Comparison of ENCODE assay signal across 1 cellular context in the genomic region with DNA sequence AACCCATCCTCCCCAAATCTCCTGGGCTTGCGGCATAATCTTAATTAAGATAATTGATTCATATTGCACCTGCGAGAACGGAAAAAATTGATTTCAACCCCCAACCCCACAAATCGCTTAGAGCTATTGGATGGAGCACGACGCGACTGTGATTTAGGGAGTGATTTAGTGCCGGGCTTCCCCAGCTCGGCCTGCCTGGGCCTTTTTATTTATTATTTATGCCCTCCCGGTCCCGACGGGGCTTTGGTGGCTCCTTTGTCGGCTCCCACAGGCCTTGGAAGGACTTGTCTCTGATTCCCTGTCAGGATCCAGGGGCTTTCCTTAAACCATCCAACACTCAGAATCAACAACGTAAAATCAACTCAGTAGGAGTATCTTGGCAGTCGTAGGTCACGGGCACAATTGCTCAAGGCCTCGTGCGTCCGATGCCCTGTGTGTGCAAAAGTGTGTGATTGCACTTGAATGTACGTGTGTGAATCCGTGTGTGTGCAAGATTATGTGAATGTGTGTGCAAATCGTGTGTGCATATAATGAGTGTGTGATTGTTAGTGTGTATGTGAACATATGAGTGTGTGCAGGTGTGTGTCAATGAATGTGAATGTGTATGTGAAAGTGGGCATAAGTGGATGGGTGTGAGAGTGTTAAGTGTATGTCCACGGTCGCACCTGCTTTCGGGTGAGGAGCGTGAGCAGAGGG.
TF ChIP-seq lines count a peak whose summit lies in the region.

No MANE protein-coding gene starts in this region.

TF ChIP-seq in WTC11, 78 proteins besides CTCF, POLR2A, EP300 and RAD21 (continued from another document):
- TF ChIP-seq CBFB (CRISPR knock-in tag; IDR thresholded peaks at IDR 0.05; ENCODE audit: low read depth) (no peak), ZNF219 (CRISPR knock-in tag; IDR thresholded peaks at IDR 0.05; ENCODE audit: borderline replicate concordance) (no peak), ELF4 (CRISPR knock-in tag; IDR thresholded peaks at IDR 0.05; ENCODE audit: low read depth) (no peak), TEAD1 (CRISPR knock-in tag; IDR thresholded peaks at IDR 0.05) (no peak)
- TF ChIP-seq, protein P1, sequence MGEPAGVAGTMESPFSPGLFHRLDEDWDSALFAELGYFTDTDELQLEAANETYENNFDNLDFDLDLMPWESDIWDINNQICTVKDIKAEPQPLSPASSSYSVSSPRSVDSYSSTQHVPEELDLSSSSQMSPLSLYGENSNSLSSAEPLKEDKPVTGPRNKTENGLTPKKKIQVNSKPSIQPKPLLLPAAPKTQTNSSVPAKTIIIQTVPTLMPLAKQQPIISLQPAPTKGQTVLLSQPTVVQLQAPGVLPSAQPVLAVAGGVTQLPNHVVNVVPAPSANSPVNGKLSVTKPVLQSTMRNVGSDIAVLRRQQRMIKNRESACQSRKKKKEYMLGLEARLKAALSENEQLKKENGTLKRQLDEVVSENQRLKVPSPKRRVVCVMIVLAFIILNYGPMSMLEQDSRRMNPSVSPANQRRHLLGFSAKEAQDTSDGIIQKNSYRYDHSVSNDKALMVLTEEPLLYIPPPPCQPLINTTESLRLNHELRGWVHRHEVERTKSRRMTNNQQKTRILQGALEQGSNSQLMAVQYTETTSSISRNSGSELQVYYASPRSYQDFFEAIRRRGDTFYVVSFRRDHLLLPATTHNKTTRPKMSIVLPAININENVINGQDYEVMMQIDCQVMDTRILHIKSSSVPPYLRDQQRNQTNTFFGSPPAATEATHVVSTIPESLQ (CRISPR knock-in tag; IDR thresholded peaks at IDR 0.05): no peak
TF ChIP-seq in WTC11: peak in this region for 0.
